In the genomic region with DNA sequence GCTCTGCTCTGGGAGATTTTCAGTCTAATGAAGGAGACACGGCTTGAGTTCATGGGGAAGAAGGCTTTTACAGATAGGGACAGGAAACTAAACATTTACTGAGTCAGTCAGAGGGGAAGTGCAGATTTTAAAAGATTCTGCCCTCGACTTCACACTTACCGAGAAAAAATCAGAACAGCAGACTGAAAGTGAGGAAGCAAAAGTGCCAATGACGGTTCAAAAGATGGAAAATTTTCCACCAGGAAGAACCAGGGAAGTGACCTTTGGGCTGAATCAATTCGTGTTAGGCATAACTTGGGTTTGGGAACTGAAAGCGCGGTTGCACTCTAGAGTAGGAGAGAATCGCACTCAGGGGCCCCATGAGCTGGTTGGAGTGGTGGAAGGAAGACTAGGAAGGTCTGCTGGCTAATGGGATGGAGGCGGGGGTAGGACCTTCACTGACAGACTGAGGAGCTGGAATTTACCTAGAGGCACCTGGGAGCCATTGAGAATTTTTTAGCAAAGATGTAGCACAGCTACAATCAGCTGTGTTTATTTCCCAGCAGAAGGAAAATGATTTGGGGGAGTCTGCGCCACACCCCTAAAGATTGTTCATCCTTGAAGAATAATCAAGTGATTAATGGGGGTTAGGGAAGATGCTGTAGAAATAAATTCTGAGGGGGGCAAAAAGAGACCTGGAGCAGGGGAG, we compare ENCODE assay signal across 9 cellular contexts. TPM values are rescaled to one million over a fixed set of nuclear protein-coding genes. Genes with fewer than 3 reads are reported as not detected.
DNase-seq lines count a peak whose midpoint lies in the region; ATAC-seq, FAIRE-seq and TF ChIP-seq lines count a peak whose summit lies in the region.
"Had no signal": no experiment of that assay in that cellular context is flagged by ENCODE, and none has a peak within 500 bp of the region (broad histone marks: within the 10 kb centered on the region; RNA-seq: fewer than 3 reads in every experiment).

No MANE protein-coding gene starts in this region.

- H3K36me3 Mint-ChIP-seq in stimulated activated naive CD8-positive, alpha-beta T cell treated with anti-CD3 and anti-CD28 coated beads, Interleukin-15, Interleukin-2, amounts not matched to agents 100 ng/mL and 50 ng/mL, for 24 hours (ENCODE audit: low read depth) = no peaks in the 10 kb centered on the region
- no peaks in the 10 kb centered on the region for H3K36me3 Mint-ChIP-seq in astrocyte (ENCODE audit: low read depth, unreplicated experiment)

- H3K36me3 ChIP-seq in astrocyte (ENCODE audit: insufficient read depth, low read length) (no peaks in the 10 kb centered on the region), transverse colon (no peaks in the 10 kb centered on the region)

- H4K20me1 ChIP-seq in astrocyte (ENCODE audit: insufficient read depth, low read length) = no peaks in the 10 kb centered on the region

- no peaks in the 10 kb centered on the region for H3K79me2 ChIP-seq in astrocyte (ENCODE audit: insufficient read depth, low read length)

- H3K4me3 ChIP-seq in astrocyte (ENCODE audit: insufficient read depth, low read depth, low read length) = no peak overlapping the region
- H3K4me3 ChIP-seq in mononuclear cell (ENCODE audit: low read length) = peak overlapping the region; percentile 36
- H3K4me3 ChIP-seq in transverse colon = peak overlapping the region in 2 of 4 donors; percentile 40 to 50

- no peak for ATAC-seq in stimulated activated naive CD8-positive, alpha-beta T cell treated with anti-CD3 and anti-CD28 coated beads, Interleukin-15, Interleukin-2, amounts not matched to agents 100 U/mL and 50 U/mL, for 24 hours

- TF ChIP-seq POLR2A in transverse colon (IDR thresholded peaks at IDR 0.05) = no peak

- peaks cover 69% of the 10 kb centered on the region for H3K27me3 Mint-ChIP-seq in stimulated activated naive CD8-positive, alpha-beta T cell treated with anti-CD3 and anti-CD28 coated beads, Interleukin-15, Interleukin-2, amounts not matched to agents 100 ng/mL and 50 ng/mL, for 24 hours
- H3K27me3 Mint-ChIP-seq in astrocyte (ENCODE audit: low read depth, unreplicated experiment) = peaks cover 47% of the 10 kb centered on the region

- no peak for TF ChIP-seq EP300 in transverse colon (IDR thresholded peaks at IDR 0.05; ENCODE audit: low read depth)

- in situ Hi-C loops in transverse colon (cut with MboI; ENCODE audit: low pct_ligation_motif_present in 1 of 4, low pct_unique_long_range_greater_than_20kb in 1 of 4, low sequenced_read_pairs in 3 of 4) = no loop called here

- WGBS in transverse colon (ENCODE audit: low coverage in 1 of 2), 2 donors = 25 to 27% methylated on average over 8 to 10 of the region's 10 CpGs

- H3K9ac ChIP-seq in astrocyte (ENCODE audit: low read length) = no peak overlapping the region

- DNase-seq in stimulated activated naive CD8-positive, alpha-beta T cell treated with anti-CD3 and anti-CD28 coated beads, Interleukin-15, Interleukin-2, amounts not matched to agents 100 U/mL and 50 U/mL, for 24 hours = no peak
- no peak for DNase-seq in astrocyte (ENCODE audit: low read depth)
- no peak for DNase-seq in activated gamma-delta T cell treated with Interleukin-2 at 50 U/mL for 16 hours
- DNase-seq in transverse colon = no peak
- DNase-seq in NCI-H82 (lab: John Stamatoyannopoulos, UW) = no peak
- no peak for DNase-seq in H4 (ENCODE audit: low spot score)
- DNase-seq: activated CD4-positive, alpha-beta T cell treated with anti-CD3 and anti-CD28 coated beads, Interleukin-2, amount 50 U/mL, for 4 hours had no signal

- FAIRE-seq in astrocyte (lab: Jason Lieb, UNC) = no peak

- H3K4me2 ChIP-seq in astrocyte (ENCODE audit: low read length) = peak overlapping the region; percentile 82

- no peak for TF ChIP-seq CTCF in astrocyte (IDR thresholded peaks at IDR 0.05; ENCODE audit: insufficient read depth, low read depth, low read length)
- no peak for TF ChIP-seq CTCF in transverse colon (IDR thresholded peaks at IDR 0.05)

- H3K9me3 Mint-ChIP-seq in stimulated activated naive CD8-positive, alpha-beta T cell treated with anti-CD3 and anti-CD28 coated beads, Interleukin-15, Interleukin-2, amounts not matched to agents 100 ng/mL and 50 ng/mL, for 24 hours = no peaks in the 10 kb centered on the region
- H3K9me3 Mint-ChIP-seq in astrocyte (ENCODE audit: unreplicated experiment) = no peaks in the 10 kb centered on the region

- peaks cover 43% of the 10 kb centered on the region for H3K27me3 ChIP-seq in astrocyte (ENCODE audit: insufficient read depth, low read length)
- H3K27me3 ChIP-seq in mononuclear cell (ENCODE audit: insufficient read depth, low read length) = peaks cover 65% of the 10 kb centered on the region
- H3K27me3 ChIP-seq in transverse colon = peaks cover 89% of the 10 kb centered on the region

- intact Hi-C loops in transverse colon (cut with DNase I; ENCODE audit: low total_unique reads) = loop anchor here (5.0 kb wide), 1 partner anchor 396 kb away; no protein-coding TSS in a partner anchor

- peak overlapping the region; percentile 70 for H3K4me3 Mint-ChIP-seq in stimulated activated naive CD8-positive, alpha-beta T cell treated with anti-CD3 and anti-CD28 coated beads, Interleukin-15, Interleukin-2, amounts not matched to agents 100 ng/mL and 50 ng/mL, for 24 hours
- peak overlapping the region; percentile 57 for H3K4me3 Mint-ChIP-seq in astrocyte (ENCODE audit: unreplicated experiment)

- H3K4me1 Mint-ChIP-seq in stimulated activated naive CD8-positive, alpha-beta T cell treated with anti-CD3 and anti-CD28 coated beads, Interleukin-15, Interleukin-2, amounts not matched to agents 100 ng/mL and 50 ng/mL, for 24 hours (ENCODE audit: low read depth) = peaks cover 16% of the 10 kb centered on the region
- peaks cover 3% of the 10 kb centered on the region for H3K4me1 Mint-ChIP-seq in astrocyte (ENCODE audit: low read depth, unreplicated experiment)

- H3K4me1 ChIP-seq in astrocyte (ENCODE audit: insufficient read depth, low read length) (peaks cover 20% of the 10 kb centered on the region), mononuclear cell (ENCODE audit: insufficient read depth, low read length) (peaks cover 49% of the 10 kb centered on the region), transverse colon (peaks cover 10 to 31% (median 30%) of the 10 kb centered on the region in 4 donors)

- no peak overlapping the region for H3K27ac ChIP-seq in astrocyte (ENCODE audit: low read depth, low read length)
- H3K27ac ChIP-seq in transverse colon = no peak overlapping the region

- H3K9me3 ChIP-seq in astrocyte (ENCODE audit: insufficient read depth, low read depth, low read length) = no peaks in the 10 kb centered on the region
- no peaks in the 10 kb centered on the region for H3K9me3 ChIP-seq in mononuclear cell (ENCODE audit: low read depth, low read length)
- no peaks in the 10 kb centered on the region for H3K9me3 ChIP-seq in transverse colon

- no peak overlapping the region for H2AFZ ChIP-seq in astrocyte (ENCODE audit: low read depth, low read length)

- no peak overlapping the region for H3K27ac Mint-ChIP-seq in stimulated activated naive CD8-positive, alpha-beta T cell treated with anti-CD3 and anti-CD28 coated beads, Interleukin-15, Interleukin-2, amounts not matched to agents 100 ng/mL and 50 ng/mL, for 24 hours
- H3K27ac Mint-ChIP-seq in astrocyte (ENCODE audit: unreplicated experiment) = peak overlapping the region; percentile 71

RNA-seq across cellular contexts. Expression of a gene that starts 1.2 kb away (rescaled TPM):
- 0.09 TPM in 1 of 2 replicates, not detected in the other for total RNA-seq in astrocyte
- 0.42 TPM for total RNA-seq in mononuclear cell
- total RNA-seq in transverse colon = under 1 TPM in 2 of 4 donors, not detected in 2; 0.14 to 0.64 TPM
- 0.04 TPM in 1 of 2 replicates, not detected in the other for total RNA-seq in H4 (2014; rRNA removed; shearing (Covaris generic))
